ENCODE assay signal across 8 cellular contexts in the genomic region with DNA sequence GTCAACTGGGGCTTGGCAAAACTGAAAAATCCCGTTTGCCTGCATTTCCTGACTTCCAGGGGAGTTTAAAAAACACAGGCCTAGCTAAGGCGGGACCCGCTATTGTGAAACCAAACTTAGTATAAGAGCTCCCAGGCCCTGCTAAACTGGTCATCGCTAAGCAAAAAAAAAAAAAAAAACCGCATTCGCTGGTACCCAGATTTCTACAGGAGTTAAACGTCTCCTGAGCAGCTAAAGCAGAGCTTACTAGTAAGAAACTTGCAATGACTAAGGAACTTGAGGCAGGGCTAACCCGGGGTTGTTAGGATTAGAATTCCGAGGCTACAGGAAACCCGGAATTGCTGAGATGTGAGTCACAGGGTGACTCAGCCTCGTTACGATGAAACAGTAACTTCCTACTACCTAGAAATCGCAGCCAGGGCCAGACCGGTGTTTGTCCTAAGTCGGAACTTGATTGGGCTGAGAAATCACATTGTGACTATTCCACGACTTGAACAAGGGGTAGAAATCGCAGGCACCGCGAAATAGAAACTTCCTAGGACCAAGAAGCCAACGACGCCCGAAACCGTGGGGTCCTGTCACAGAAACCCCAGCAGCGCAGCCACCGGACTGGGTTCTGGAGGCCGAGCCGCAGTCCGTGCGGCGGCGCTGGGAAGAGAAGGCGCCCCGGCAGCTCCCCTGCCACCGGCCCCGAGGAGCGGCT.
DNase-seq lines count a peak whose midpoint lies in the region; ATAC-seq, FAIRE-seq and TF ChIP-seq lines count a peak whose summit lies in the region.

No MANE protein-coding gene starts in this region.

- TF ChIP-seq EP300 in HepG2 (IDR thresholded peaks at IDR 0.05; ENCODE audit: low read depth in 2 of 2, low read length in 2 of 2) (no peak), HepG2 (CRISPR knock-in tag; IDR thresholded peaks at IDR 0.05; ENCODE audit: borderline replicate concordance) (no peak)

- BruUV-seq in HepG2 (replicated peaks; lab: Mats Ljungman, UMichigan) = no TSS peak

- CTCF ChIA-PET in activated B cell treated with CpG ODN at 0.5 μM for 24 hours (lab: Charles Lee) = interaction anchor here (1.2 to 5.3 kb wide), 10 partner anchors 37 to 534 kb away, joined by 4 to 38 read pairs (median 10); a partner anchor contains a TSS
- CTCF ChIA-PET in HepG2 (lab: Yijun Ruan, JAX; ENCODE audit: low intra/inter-chr PET ratio, low total read pairs) = no interaction called here

- H3K27ac ChIP-seq in HepG2 (ENCODE audit: extremely low read length, insufficient read depth, low read length) = no peak overlapping the region

- peaks cover 33% of the 10 kb centered on the region for H3K4me1 Mint-ChIP-seq in activated B cell treated with CpG ODN at 0.5 μM for 24 hours
- peaks cover 34% of the 10 kb centered on the region for H3K4me1 Mint-ChIP-seq in central memory CD8-positive, alpha-beta T cell

- intact Hi-C loops in activated B cell treated with CpG ODN at 0.5 μM for 24 hours (cut with micrococcal nuclease) = loop anchor here (1.0 to 2.0 kb wide), 5 partner anchors 42 to 606 kb away; a partner anchor contains a TSS
- intact Hi-C loops in HepG2 (cut with micrococcal nuclease; ENCODE audit: unreplicated experiment) = no loop called here

- no peak overlapping the region for H3K4me2 ChIP-seq in HepG2 (ENCODE audit: low read depth, low read length)

- H3K4me3 Mint-ChIP-seq in activated B cell treated with CpG ODN at 0.5 μM for 24 hours = peak overlapping the region; percentile 94
- peak overlapping the region; percentile 93 for H3K4me3 Mint-ChIP-seq in central memory CD8-positive, alpha-beta T cell

- no peak for TF ChIP-seq RAD21 in HepG2 (CRISPR knock-in tag; IDR thresholded peaks at IDR 0.05)

- no peaks in the 10 kb centered on the region for H3K9me3 Mint-ChIP-seq in activated B cell treated with CpG ODN at 0.5 μM for 24 hours
- peaks cover 5% of the 10 kb centered on the region for H3K9me3 Mint-ChIP-seq in central memory CD8-positive, alpha-beta T cell

- FAIRE-seq in GM12891 (lab: Jason Lieb, UNC) (peak; percentile 81), HepG2 (lab: Jason Lieb, UNC) (no peak)

- no peaks in the 10 kb centered on the region for H3K9me3 ChIP-seq in HepG2 (ENCODE audit: low read length)

- H3K4me3 ChIP-seq in HepG2 (replicated peaks in 1 of 3; ENCODE audit: insufficient read depth in 1 of 3, low read depth in 2 of 3, low read length in 3 of 3) = no peak overlapping the region

- H3K36me3 ChIP-seq in HepG2 (replicated peaks in 1 of 2; ENCODE audit: control insufficient read depth in 1 of 2, insufficient read depth in 2 of 2, low read length in 2 of 2) = no peaks in the 10 kb centered on the region

- H4K20me1 ChIP-seq in HepG2 (ENCODE audit: insufficient read depth, low read length) = no peaks in the 10 kb centered on the region

- 66% methylated on average over 35 of the region's 36 CpGs for whole genome bisulfite sequencing in HepG2 (ENCODE audit: low lambda C conversion rate)

- H3K36me3 Mint-ChIP-seq in activated B cell treated with CpG ODN at 0.5 μM for 24 hours (ENCODE audit: low read depth) = peaks cover 11% of the 10 kb centered on the region
- H3K36me3 Mint-ChIP-seq in central memory CD8-positive, alpha-beta T cell (ENCODE audit: insufficient read depth) = peaks cover 38% of the 10 kb centered on the region

- H3K27ac Mint-ChIP-seq in activated B cell treated with CpG ODN at 0.5 μM for 24 hours = peak overlapping the region; percentile 98
- H3K27ac Mint-ChIP-seq in central memory CD8-positive, alpha-beta T cell (ENCODE audit: low read depth) = peak overlapping the region; percentile 100

- in situ Hi-C loops in HepG2 (cut with HindIII; ENCODE audit: extremely low pct_ligation_motif_present, low pct_unique_long_range_greater_than_20kb) = no loop called here

- ATAC-seq in HG02571 (IDR thresholded peaks at IDR 0.05; ENCODE audit: unreplicated experiment) (peak; percentile 40), activated B cell treated with CpG ODN at 0.5 μM for 24 hours (ENCODE audit: low read depth) (peak; percentile 48), HepG2 (no peak)
- ATAC-seq in central memory CD8-positive, alpha-beta T cell (replicated peaks; ENCODE audit: extremely low read depth, poor library complexity, severe bottlenecking) = peak; percentile 16

- H3K9ac ChIP-seq in HepG2 (ENCODE audit: insufficient read depth, low read depth, low read length) = no peak overlapping the region

- H3K27me3 ChIP-seq in HepG2 (ENCODE audit: control insufficient read depth in 1 of 2, insufficient read depth in 2 of 2, low read length in 2 of 2) = peaks cover 3 to 7% of the 10 kb centered on the region in 2 experiments; a peak in 3 of 5 replicates

- no peaks in the 10 kb centered on the region for H3K79me2 ChIP-seq in HepG2 (ENCODE audit: insufficient read depth, low read length)

- H2AFZ ChIP-seq in HepG2 (ENCODE audit: low read length) = no peak overlapping the region

- no peaks in the 10 kb centered on the region for H3K4me1 ChIP-seq in HepG2 (ENCODE audit: insufficient read depth, low read length)

- no peak for TF ChIP-seq CTCF in activated B cell treated with CpG ODN at 0.5 μM for 24 hours (IDR thresholded peaks at IDR 0.05)
- TF ChIP-seq CTCF in HepG2 (CRISPR knock-in tag; IDR thresholded peaks at IDR 0.05) = no peak

- no peak for TF ChIP-seq POLR2A in GM12891 (IDR thresholded peaks at IDR 0.05; ENCODE audit: low read depth, low read length)
- no peak for TF ChIP-seq POLR2A in HepG2 (IDR thresholded peaks at IDR 0.05; ENCODE audit: insufficient read depth in 1 of 2, low read depth in 2 of 2, low read length in 2 of 2)

- DNase-seq in GM12891 (ENCODE audit: insufficient read length, low spot score) (peak; percentile 42), NCI-H1105 (lab: John Stamatoyannopoulos, UW) (peak; percentile 16), activated B cell treated with CpG ODN at 0.5 μM for 24 hours (no peak), HepG2 (ENCODE audit: low spot score) (no peak), AML-193 (lab: John Stamatoyannopoulos, UW) (no peak)
- DNase-seq in central memory CD8-positive, alpha-beta T cell (ENCODE audit: low spot score in 2 of 2) = peak; percentile 42 to 56
- peak; percentile 58 to 69 for DNase-seq in stimulated activated CD8-positive, alpha-beta memory T cell treated with anti-CD3 and anti-CD28 coated beads, Interleukin-15, amount 100 ng/mL, for 48 hours (ENCODE audit: low read depth in 2 of 2)

- H3K27me3 Mint-ChIP-seq in activated B cell treated with CpG ODN at 0.5 μM for 24 hours = no peaks in the 10 kb centered on the region
- H3K27me3 Mint-ChIP-seq in central memory CD8-positive, alpha-beta T cell = no peaks in the 10 kb centered on the region

- POLR2A ChIA-PET in activated B cell treated with CpG ODN at 0.5 μM for 24 hours (lab: Charles Lee) = interaction anchor here (0.6 to 9.5 kb wide), 16 partner anchors 14 to 652 kb away, joined by 3 to 248 read pairs (median 19); a partner anchor contains a TSS
- POLR2A ChIA-PET in HepG2 (lab: Yijun Ruan, JAX) = no interaction called here

TF ChIP-seq in GM12891, 5 proteins besides CTCF, POLR2A, EP300 and RAD21:
- TF ChIP-seq TAF1 (IDR thresholded peaks at IDR 0.05; ENCODE audit: low read depth, low read length) = 0 out of 2 replicates have a peak, but pooled peaks have one; percentile 22
- no peak for TF ChIP-seq SPI1 (IDR thresholded peaks at IDR 0.05; ENCODE audit: low read depth, low read length)

TF ChIP-seq in HepG2, 621 proteins besides CTCF, POLR2A, EP300 and RAD21:
- TF ChIP-seq, protein P1, sequence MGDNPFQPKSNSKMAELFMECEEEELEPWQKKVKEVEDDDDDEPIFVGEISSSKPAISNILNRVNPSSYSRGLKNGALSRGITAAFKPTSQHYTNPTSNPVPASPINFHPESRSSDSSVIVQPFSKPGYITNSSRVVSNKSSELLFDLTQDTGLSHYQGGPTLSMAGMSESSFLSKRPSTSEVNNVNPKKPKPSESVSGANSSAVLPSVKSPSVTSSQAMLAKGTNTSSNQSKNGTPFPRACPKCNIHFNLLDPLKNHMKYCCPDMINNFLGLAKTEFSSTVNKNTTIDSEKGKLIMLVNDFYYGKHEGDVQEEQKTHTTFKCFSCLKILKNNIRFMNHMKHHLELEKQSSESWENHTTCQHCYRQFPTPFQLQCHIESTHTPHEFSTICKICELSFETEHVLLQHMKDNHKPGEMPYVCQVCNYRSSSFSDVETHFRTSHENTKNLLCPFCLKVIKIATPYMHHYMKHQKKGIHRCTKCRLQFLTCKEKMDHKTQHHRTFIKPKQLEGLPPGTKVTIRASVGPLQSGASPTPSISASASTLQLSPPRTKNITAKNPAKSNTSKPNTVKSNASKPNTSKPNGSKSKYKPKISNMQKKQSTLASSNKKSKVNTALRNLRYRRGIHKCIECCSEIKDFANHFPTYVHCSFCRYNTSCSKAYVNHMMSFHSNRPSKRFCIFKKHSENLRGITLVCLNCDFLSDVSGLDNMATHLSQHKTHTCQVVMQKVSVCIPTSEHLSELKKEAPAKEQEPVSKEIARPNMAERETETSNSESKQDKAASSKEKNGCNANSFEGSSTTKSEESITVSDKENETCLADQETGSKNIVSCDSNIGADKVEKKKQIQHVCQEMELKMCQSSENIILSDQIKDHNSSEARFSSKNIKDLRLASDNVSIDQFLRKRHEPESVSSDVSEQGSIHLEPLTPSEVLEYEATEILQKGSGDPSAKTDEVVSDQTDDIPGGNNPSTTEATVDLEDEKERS (CRISPR knock-in tag; IDR thresholded peaks at IDR 0.05) = no peak
- TF ChIP-seq FOSL2 (CRISPR knock-in tag; IDR thresholded peaks at IDR 0.05) = peak; percentile 77

Comparison
In these comparisons a context has a peak if more than half of its experiments do, and no peak if none do; other contexts are left out.
1. DNase-seq: peak in GM12891 (single experiment), NCI-H1105 (single experiment), central memory CD8-positive, alpha-beta T cell (2 of 2) and stimulated activated CD8-positive, alpha-beta memory T cell treated with anti-CD3 and anti-CD28 coated beads, Interleukin-15, amount 100 ng/mL, for 48 hours (2 of 2); none in activated B cell treated with CpG ODN at 0.5 μM for 24 hours (single experiment), HepG2 (single experiment) and AML-193 (0 of 2).